Comparison of ENCODE assay signal across 1 cellular context in the genomic region with DNA sequence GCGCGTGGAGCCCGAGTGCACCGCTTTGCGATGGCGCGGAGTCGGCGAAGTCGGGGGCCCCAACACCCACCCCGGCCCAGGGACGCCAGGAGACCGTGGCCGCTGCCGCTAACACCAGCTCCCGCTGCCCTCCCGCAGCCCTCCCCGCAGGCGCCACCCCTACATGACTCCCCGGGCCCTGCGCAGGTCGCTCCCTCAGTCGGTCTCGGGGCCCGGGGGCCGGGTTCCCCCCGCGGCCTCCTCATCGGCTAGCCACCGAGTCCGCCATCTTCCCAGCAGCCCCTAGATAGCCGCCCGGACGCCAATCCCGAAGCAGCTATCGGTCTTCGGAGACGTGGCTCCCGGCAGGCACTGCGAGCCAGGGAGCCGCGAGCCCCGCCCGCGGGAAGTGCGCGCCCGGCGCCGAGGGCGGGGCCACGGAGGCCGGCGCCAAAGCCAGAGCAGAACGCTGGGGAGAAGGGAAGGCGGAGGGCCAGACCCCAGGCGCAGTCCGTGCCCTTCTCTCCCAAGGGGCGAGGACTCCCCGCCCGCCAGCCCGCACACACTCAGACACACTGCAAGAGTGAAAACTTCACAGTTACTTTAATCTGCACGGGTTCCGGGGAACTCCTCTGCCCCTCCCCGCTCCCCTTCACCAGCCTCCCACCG.
TF ChIP-seq lines count a peak whose summit lies in the region.

A gene with protein sequence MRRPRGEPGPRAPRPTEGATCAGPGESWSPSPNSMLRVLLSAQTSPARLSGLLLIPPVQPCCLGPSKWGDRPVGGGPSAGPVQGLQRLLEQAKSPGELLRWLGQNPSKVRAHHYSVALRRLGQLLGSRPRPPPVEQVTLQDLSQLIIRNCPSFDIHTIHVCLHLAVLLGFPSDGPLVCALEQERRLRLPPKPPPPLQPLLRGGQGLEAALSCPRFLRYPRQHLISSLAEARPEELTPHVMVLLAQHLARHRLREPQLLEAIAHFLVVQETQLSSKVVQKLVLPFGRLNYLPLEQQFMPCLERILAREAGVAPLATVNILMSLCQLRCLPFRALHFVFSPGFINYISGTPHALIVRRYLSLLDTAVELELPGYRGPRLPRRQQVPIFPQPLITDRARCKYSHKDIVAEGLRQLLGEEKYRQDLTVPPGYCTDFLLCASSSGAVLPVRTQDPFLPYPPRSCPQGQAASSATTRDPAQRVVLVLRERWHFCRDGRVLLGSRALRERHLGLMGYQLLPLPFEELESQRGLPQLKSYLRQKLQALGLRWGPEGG (minus strand): TSS at position 288 of the 648 bp plus-strand sequence. CDS start 43 bp downstream, at position 245.

TF ChIP-seq in HepG2, 621 proteins besides CTCF, POLR2A, EP300 and RAD21 (continued from another document and continues in another):
- TF ChIP-seq, protein P1, sequence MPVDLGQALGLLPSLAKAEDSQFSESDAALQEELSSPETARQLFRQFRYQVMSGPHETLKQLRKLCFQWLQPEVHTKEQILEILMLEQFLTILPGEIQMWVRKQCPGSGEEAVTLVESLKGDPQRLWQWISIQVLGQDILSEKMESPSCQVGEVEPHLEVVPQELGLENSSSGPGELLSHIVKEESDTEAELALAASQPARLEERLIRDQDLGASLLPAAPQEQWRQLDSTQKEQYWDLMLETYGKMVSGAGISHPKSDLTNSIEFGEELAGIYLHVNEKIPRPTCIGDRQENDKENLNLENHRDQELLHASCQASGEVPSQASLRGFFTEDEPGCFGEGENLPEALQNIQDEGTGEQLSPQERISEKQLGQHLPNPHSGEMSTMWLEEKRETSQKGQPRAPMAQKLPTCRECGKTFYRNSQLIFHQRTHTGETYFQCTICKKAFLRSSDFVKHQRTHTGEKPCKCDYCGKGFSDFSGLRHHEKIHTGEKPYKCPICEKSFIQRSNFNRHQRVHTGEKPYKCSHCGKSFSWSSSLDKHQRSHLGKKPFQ (CRISPR knock-in tag; IDR thresholded peaks at IDR 0.05; ENCODE audit: insufficient replicate concordance): peak; percentile 38
- TF ChIP-seq AFF4 (CRISPR knock-in tag; IDR thresholded peaks at IDR 0.05) (no peak; the same call in 1 of the 2 replicates), ZZZ3 (CRISPR knock-in tag; IDR thresholded peaks at IDR 0.05; ENCODE audit: borderline replicate concordance) (peak; percentile 78; the same call in 1 of the 2 replicates), GFI1 (CRISPR knock-in tag; IDR thresholded peaks at IDR 0.05; ENCODE audit: borderline replicate concordance) (no peak; the same call in 1 of the 2 replicates), ZNF431 (CRISPR knock-in tag; IDR thresholded peaks at IDR 0.05; ENCODE audit: borderline replicate concordance, low read depth) (0 out of 2 replicates have a peak, but pooled peaks have one; percentile 61), HCFC1 (IDR thresholded peaks at IDR 0.05; ENCODE audit: low read depth, low read length) (peak; percentile 47; the same call in 1 of the 2 replicates), ZNF564 (CRISPR knock-in tag; IDR thresholded peaks at IDR 0.05) (peak; percentile 9; the same call in 1 of the 2 replicates), ZNF556 (CRISPR knock-in tag; IDR thresholded peaks at IDR 0.05; ENCODE audit: borderline replicate concordance) (peak; percentile 32; the same call in 1 of the 2 replicates), ZFX (CRISPR knock-in tag; IDR thresholded peaks at IDR 0.05; ENCODE audit: low read depth) (peak; percentile 92), NR3C1 (CRISPR knock-in tag; IDR thresholded peaks at IDR 0.05) (no peak), ZFP82 (CRISPR knock-in tag; IDR thresholded peaks at IDR 0.05; ENCODE audit: borderline replicate concordance) (peak; percentile 95; the same call in 1 of the 2 replicates), ZNF251 (CRISPR knock-in tag; IDR thresholded peaks at IDR 0.05) (no peak), ZNF510 (CRISPR knock-in tag; IDR thresholded peaks at IDR 0.05; ENCODE audit: low read depth) (0 out of 2 replicates have a peak, but pooled peaks have one; percentile 68), TBL1XR1 (IDR thresholded peaks at IDR 0.05; ENCODE audit: borderline replicate concordance, low read length, partially characterized antibody) (peak; percentile 28), GATAD1 (CRISPR knock-in tag; IDR thresholded peaks at IDR 0.05) (peak; percentile 93), MEIS1 (CRISPR knock-in tag; IDR thresholded peaks at IDR 0.05; ENCODE audit: borderline replicate concordance) (peak; percentile 49), POLR2G (IDR thresholded peaks at IDR 0.05; ENCODE audit: low read depth, low read length) (peak; percentile 95), YEATS2 (CRISPR knock-in tag; IDR thresholded peaks at IDR 0.05; ENCODE audit: borderline replicate concordance) (peak; percentile 36; the same call in 1 of the 2 replicates), THAP11 (CRISPR knock-in tag; IDR thresholded peaks at IDR 0.05) (peak; percentile 95), ELF4 (CRISPR knock-in tag; IDR thresholded peaks at IDR 0.05; ENCODE audit: borderline replicate concordance) (no peak), ZNF891 (CRISPR knock-in tag; IDR thresholded peaks at IDR 0.05) (peak; percentile 14; the same call in 1 of the 2 replicates), RELA (CRISPR knock-in tag; IDR thresholded peaks at IDR 0.05) (0 out of 2 replicates have a peak, but pooled peaks have one; percentile 26), ZNF446 (CRISPR knock-in tag; IDR thresholded peaks at IDR 0.05) (peak; percentile 96), TMF1 (CRISPR knock-in tag; IDR thresholded peaks at IDR 0.05; ENCODE audit: low read depth) (0 out of 2 replicates have a peak, but pooled peaks have one; percentile 48), TAF15 (IDR thresholded peaks at IDR 0.05; ENCODE audit: low read depth, low read length, poor library complexity, severe bottlenecking) (peak; percentile 31), ZNF580 (CRISPR knock-in tag; IDR thresholded peaks at IDR 0.05; ENCODE audit: borderline replicate concordance, low read depth) (peak; percentile 92), TOE1 (CRISPR knock-in tag; IDR thresholded peaks at IDR 0.05) (0 out of 2 replicates have a peak, but pooled peaks have one; percentile 34), SNRNP70 (IDR thresholded peaks at IDR 0.05; ENCODE audit: low read depth, low read length) (no peak), PHF5A (CRISPR knock-in tag; IDR thresholded peaks at IDR 0.05; ENCODE audit: low read depth, unreplicated experiment) (peak; percentile 33), ZNF563 (CRISPR knock-in tag; IDR thresholded peaks at IDR 0.05) (peak; percentile 14; the same call in 1 of the 2 replicates), SP5 (CRISPR knock-in tag; IDR thresholded peaks at IDR 0.05; ENCODE audit: borderline replicate concordance, low read depth) (peak; percentile 49; the same call in 1 of the 2 replicates), ZNF567 (CRISPR knock-in tag; IDR thresholded peaks at IDR 0.05; ENCODE audit: borderline replicate concordance) (no peak; the same call in 1 of the 2 replicates), ZNF7 (CRISPR knock-in tag; IDR thresholded peaks at IDR 0.05) (no peak), ZSCAN29 (CRISPR knock-in tag; conservative IDR thresholded peaks at IDR 0.05) (peak; percentile 29; the same call in 1 of the 2 replicates), MAF1 (CRISPR knock-in tag; IDR thresholded peaks at IDR 0.05; ENCODE audit: borderline replicate concordance) (no peak; the same call in 1 of the 2 replicates), YY1 (IDR thresholded peaks at IDR 0.05; ENCODE audit: insufficient read depth, insufficient replicate concordance, low read depth, low read length) (peak; percentile 97), ZHX1 (CRISPR knock-in tag; IDR thresholded peaks at IDR 0.05; ENCODE audit: low read depth) (0 out of 2 replicates have a peak, but pooled peaks have one; percentile 59), POGZ (CRISPR knock-in tag; IDR thresholded peaks at IDR 0.05) (peak; percentile 65; the same call in 1 of the 2 replicates)
- TF ChIP-seq, protein P2, sequence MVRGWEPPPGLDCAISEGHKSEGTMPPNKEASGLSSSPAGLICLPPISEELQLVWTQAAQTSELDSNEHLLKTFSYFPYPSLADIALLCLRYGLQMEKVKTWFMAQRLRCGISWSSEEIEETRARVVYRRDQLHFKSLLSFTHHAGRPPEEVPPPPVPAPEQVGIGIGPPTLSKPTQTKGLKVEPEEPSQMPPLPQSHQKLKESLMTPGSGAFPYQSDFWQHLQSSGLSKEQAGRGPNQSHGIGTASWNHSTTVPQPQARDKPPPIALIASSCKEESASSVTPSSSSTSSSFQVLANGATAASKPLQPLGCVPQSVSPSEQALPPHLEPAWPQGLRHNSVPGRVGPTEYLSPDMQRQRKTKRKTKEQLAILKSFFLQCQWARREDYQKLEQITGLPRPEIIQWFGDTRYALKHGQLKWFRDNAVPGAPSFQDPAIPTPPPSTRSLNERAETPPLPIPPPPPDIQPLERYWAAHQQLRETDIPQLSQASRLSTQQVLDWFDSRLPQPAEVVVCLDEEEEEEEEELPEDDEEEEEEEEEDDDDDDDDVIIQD (CRISPR knock-in tag; IDR thresholded peaks at IDR 0.05; ENCODE audit: low read depth): 0 out of 2 replicates have a peak, but pooled peaks have one; percentile 43
- TF ChIP-seq, protein P3, sequence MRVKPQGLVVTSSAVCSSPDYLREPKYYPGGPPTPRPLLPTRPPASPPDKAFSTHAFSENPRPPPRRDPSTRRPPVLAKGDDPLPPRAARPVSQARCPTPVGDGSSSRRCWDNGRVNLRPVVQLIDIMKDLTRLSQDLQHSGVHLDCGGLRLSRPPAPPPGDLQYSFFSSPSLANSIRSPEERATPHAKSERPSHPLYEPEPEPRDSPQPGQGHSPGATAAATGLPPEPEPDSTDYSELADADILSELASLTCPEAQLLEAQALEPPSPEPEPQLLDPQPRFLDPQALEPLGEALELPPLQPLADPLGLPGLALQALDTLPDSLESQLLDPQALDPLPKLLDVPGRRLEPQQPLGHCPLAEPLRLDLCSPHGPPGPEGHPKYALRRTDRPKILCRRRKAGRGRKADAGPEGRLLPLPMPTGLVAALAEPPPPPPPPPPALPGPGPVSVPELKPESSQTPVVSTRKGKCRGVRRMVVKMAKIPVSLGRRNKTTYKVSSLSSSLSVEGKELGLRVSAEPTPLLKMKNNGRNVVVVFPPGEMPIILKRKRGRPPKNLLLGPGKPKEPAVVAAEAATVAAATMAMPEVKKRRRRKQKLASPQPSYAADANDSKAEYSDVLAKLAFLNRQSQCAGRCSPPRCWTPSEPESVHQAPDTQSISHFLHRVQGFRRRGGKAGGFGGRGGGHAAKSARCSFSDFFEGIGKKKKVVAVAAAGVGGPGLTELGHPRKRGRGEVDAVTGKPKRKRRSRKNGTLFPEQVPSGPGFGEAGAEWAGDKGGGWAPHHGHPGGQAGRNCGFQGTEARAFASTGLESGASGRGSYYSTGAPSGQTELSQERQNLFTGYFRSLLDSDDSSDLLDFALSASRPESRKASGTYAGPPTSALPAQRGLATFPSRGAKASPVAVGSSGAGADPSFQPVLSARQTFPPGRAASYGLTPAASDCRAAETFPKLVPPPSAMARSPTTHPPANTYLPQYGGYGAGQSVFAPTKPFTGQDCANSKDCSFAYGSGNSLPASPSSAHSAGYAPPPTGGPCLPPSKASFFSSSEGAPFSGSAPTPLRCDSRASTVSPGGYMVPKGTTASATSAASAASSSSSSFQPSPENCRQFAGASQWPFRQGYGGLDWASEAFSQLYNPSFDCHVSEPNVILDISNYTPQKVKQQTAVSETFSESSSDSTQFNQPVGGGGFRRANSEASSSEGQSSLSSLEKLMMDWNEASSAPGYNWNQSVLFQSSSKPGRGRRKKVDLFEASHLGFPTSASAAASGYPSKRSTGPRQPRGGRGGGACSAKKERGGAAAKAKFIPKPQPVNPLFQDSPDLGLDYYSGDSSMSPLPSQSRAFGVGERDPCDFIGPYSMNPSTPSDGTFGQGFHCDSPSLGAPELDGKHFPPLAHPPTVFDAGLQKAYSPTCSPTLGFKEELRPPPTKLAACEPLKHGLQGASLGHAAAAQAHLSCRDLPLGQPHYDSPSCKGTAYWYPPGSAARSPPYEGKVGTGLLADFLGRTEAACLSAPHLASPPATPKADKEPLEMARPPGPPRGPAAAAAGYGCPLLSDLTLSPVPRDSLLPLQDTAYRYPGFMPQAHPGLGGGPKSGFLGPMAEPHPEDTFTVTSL (CRISPR knock-in tag; IDR thresholded peaks at IDR 0.05; ENCODE audit: borderline replicate concordance): 0 out of 2 replicates have a peak, but pooled peaks have one; percentile 41
